In genomic region chr5:112976432-112977309, GRCh38 we compare ENCODE assay signal across 1 cellular context.
TF ChIP-seq lines count a peak whose summit lies in the region.

TSS of gene DCP2 (plus strand) at chr5:112976798. CDS start at chr5:112976934, 136 bp downstream.

TF ChIP-seq in K562, 482 proteins besides CTCF, POLR2A, EP300 and RAD21 (continued from another document and continues in another):
- TF ChIP-seq, protein P1, sequence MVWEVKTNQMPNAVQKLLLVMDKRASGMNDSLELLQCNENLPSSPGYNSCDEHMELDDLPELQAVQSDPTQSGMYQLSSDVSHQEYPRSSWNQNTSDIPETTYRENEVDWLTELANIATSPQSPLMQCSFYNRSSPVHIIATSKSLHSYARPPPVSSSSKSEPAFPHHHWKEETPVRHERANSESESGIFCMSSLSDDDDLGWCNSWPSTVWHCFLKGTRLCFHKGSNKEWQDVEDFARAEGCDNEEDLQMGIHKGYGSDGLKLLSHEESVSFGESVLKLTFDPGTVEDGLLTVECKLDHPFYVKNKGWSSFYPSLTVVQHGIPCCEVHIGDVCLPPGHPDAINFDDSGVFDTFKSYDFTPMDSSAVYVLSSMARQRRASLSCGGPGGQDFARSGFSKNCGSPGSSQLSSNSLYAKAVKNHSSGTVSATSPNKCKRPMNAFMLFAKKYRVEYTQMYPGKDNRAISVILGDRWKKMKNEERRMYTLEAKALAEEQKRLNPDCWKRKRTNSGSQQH (CRISPR knock-in tag; IDR thresholded peaks at IDR 0.05), result no peak
- TF ChIP-seq ZBTB9 (CRISPR knock-in tag; IDR thresholded peaks at IDR 0.05), result no peak
- no peak for TF ChIP-seq SRSF1 (IDR thresholded peaks at IDR 0.05; ENCODE audit: low read depth, low read length)
- 0 out of 2 replicates have a peak, but pooled peaks have one; percentile 47 for TF ChIP-seq AFF4 (CRISPR knock-in tag; IDR thresholded peaks at IDR 0.05)
- no peak for TF ChIP-seq FOXJ3 (CRISPR knock-in tag; IDR thresholded peaks at IDR 0.05)
- TF ChIP-seq STAG1 (CRISPR knock-in tag; IDR thresholded peaks at IDR 0.05; ENCODE audit: borderline replicate concordance), result no peak
- TF ChIP-seq, protein P2, sequence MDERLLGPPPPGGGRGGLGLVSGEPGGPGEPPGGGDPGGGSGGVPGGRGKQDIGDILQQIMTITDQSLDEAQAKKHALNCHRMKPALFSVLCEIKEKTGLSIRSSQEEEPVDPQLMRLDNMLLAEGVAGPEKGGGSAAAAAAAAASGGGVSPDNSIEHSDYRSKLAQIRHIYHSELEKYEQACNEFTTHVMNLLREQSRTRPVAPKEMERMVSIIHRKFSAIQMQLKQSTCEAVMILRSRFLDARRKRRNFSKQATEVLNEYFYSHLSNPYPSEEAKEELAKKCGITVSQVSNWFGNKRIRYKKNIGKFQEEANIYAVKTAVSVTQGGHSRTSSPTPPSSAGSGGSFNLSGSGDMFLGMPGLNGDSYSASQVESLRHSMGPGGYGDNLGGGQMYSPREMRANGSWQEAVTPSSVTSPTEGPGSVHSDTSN (CRISPR knock-in tag; IDR thresholded peaks at IDR 0.05; ENCODE audit: low read depth), result no peak
- TF ChIP-seq, protein P2 (tag; conservative IDR thresholded peaks at IDR 0.05; ENCODE audit: low read depth), result no peak
- TF ChIP-seq, protein P3, sequence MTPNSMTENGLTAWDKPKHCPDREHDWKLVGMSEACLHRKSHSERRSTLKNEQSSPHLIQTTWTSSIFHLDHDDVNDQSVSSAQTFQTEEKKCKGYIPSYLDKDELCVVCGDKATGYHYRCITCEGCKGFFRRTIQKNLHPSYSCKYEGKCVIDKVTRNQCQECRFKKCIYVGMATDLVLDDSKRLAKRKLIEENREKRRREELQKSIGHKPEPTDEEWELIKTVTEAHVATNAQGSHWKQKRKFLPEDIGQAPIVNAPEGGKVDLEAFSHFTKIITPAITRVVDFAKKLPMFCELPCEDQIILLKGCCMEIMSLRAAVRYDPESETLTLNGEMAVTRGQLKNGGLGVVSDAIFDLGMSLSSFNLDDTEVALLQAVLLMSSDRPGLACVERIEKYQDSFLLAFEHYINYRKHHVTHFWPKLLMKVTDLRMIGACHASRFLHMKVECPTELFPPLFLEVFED (CRISPR knock-in tag; conservative IDR thresholded peaks at IDR 0.05), result no peak
- TF ChIP-seq, protein P4, sequence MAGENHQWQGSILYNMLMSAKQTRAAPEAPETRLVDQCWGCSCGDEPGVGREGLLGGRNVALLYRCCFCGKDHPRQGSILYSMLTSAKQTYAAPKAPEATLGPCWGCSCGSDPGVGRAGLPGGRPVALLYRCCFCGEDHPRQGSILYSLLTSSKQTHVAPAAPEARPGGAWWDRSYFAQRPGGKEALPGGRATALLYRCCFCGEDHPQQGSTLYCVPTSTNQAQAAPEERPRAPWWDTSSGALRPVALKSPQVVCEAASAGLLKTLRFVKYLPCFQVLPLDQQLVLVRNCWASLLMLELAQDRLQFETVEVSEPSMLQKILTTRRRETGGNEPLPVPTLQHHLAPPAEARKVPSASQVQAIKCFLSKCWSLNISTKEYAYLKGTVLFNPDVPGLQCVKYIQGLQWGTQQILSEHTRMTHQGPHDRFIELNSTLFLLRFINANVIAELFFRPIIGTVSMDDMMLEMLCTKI (IDR thresholded peaks at IDR 0.05; ENCODE audit: partially characterized antibody), result no peak
- no peak for TF ChIP-seq ZFP36 (IDR thresholded peaks at IDR 0.05; ENCODE audit: low read depth, low read length, partially characterized antibody)
- 0 out of 2 replicates have a peak, but pooled peaks have one; percentile 43 for TF ChIP-seq POLR2AphosphoS2 (IDR thresholded peaks at IDR 0.05; ENCODE audit: low read length)
- TF ChIP-seq, protein P5, sequence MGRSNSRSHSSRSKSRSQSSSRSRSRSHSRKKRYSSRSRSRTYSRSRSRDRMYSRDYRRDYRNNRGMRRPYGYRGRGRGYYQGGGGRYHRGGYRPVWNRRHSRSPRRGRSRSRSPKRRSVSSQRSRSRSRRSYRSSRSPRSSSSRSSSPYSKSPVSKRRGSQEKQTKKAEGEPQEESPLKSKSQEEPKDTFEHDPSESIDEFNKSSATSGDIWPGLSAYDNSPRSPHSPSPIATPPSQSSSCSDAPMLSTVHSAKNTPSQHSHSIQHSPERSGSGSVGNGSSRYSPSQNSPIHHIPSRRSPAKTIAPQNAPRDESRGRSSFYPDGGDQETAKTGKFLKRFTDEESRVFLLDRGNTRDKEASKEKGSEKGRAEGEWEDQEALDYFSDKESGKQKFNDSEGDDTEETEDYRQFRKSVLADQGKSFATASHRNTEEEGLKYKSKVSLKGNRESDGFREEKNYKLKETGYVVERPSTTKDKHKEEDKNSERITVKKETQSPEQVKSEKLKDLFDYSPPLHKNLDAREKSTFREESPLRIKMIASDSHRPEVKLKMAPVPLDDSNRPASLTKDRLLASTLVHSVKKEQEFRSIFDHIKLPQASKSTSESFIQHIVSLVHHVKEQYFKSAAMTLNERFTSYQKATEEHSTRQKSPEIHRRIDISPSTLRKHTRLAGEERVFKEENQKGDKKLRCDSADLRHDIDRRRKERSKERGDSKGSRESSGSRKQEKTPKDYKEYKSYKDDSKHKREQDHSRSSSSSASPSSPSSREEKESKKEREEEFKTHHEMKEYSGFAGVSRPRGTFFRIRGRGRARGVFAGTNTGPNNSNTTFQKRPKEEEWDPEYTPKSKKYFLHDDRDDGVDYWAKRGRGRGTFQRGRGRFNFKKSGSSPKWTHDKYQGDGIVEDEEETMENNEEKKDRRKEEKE (IDR thresholded peaks at IDR 0.05; ENCODE audit: borderline replicate concordance in 1 of 2, control insufficient read depth in 1 of 2, low read depth in 2 of 2, low read length in 1 of 2), result no peak
- no peak for TF ChIP-seq NFATC3 (IDR thresholded peaks at IDR 0.05)
- peak; percentile 41; the same call in 1 of the 2 replicates for TF ChIP-seq NCOA1 (IDR thresholded peaks at IDR 0.05; ENCODE audit: low read depth)
- TF ChIP-seq, protein P6, sequence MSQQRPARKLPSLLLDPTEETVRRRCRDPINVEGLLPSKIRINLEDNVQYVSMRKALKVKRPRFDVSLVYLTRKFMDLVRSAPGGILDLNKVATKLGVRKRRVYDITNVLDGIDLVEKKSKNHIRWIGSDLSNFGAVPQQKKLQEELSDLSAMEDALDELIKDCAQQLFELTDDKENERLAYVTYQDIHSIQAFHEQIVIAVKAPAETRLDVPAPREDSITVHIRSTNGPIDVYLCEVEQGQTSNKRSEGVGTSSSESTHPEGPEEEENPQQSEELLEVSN (IDR thresholded peaks at IDR 0.05; ENCODE audit: borderline replicate concordance in 1 of 2, extremely low read depth in 1 of 2, insufficient read depth in 1 of 2, insufficient read length in 1 of 2, low read depth in 1 of 2, low read length in 1 of 2, poor library complexity in 1 of 2, severe bottlenecking in 1 of 2), result peak; percentile 95 to 99
- TF ChIP-seq BCOR (IDR thresholded peaks at IDR 0.05), result peak; percentile 71; the same call in 1 of the 2 replicates
- no peak for TF ChIP-seq GTF2F1 (IDR thresholded peaks at IDR 0.05; ENCODE audit: low read depth, low read length)
- TF ChIP-seq ZFPM2 (CRISPR knock-in tag; IDR thresholded peaks at IDR 0.05), result no peak
- TF ChIP-seq MCM7 (IDR thresholded peaks at IDR 0.05), result no peak
- TF ChIP-seq TGIF2 (CRISPR knock-in tag; IDR thresholded peaks at IDR 0.05), result no peak
- peak; percentile 91 for TF ChIP-seq CHCHD3 (CRISPR knock-in tag; IDR thresholded peaks at IDR 0.05)
- no peak for TF ChIP-seq ZNF699 (CRISPR knock-in tag; IDR thresholded peaks at IDR 0.05; ENCODE audit: insufficient replicate concordance)
- TF ChIP-seq, protein P7, sequence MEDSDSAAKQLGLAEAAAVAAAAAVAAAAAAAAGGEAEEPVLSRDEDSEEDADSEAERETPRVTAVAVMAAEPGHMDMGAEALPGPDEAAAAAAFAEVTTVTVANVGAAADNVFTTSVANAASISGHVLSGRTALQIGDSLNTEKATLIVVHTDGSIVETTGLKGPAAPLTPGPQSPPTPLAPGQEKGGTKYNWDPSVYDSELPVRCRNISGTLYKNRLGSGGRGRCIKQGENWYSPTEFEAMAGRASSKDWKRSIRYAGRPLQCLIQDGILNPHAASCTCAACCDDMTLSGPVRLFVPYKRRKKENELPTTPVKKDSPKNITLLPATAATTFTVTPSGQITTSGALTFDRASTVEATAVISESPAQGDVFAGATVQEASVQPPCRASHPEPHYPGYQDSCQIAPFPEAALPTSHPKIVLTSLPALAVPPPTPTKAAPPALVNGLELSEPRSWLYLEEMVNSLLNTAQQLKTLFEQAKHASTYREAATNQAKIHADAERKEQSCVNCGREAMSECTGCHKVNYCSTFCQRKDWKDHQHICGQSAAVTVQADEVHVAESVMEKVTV (CRISPR knock-in tag; IDR thresholded peaks at IDR 0.05), result no peak
- no peak for TF ChIP-seq ZKSCAN1 (IDR thresholded peaks at IDR 0.05; ENCODE audit: low read depth, low read length)
- no peak for TF ChIP-seq ZNF778 (CRISPR knock-in tag; IDR thresholded peaks at IDR 0.05)
- TF ChIP-seq, protein P8, sequence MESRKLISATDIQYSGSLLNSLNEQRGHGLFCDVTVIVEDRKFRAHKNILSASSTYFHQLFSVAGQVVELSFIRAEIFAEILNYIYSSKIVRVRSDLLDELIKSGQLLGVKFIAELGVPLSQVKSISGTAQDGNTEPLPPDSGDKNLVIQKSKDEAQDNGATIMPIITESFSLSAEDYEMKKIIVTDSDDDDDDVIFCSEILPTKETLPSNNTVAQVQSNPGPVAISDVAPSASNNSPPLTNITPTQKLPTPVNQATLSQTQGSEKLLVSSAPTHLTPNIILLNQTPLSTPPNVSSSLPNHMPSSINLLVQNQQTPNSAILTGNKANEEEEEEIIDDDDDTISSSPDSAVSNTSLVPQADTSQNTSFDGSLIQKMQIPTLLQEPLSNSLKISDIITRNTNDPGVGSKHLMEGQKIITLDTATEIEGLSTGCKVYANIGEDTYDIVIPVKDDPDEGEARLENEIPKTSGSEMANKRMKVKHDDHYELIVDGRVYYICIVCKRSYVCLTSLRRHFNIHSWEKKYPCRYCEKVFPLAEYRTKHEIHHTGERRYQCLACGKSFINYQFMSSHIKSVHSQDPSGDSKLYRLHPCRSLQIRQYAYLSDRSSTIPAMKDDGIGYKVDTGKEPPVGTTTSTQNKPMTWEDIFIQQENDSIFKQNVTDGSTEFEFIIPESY (CRISPR knock-in tag; IDR thresholded peaks at IDR 0.05), result 0 out of 2 replicates have a peak, but pooled peaks have one; percentile 11
- TF ChIP-seq GABPA (tag; conservative IDR thresholded peaks at IDR 0.05; ENCODE audit: low read depth), result peak; percentile 74
- TF ChIP-seq ETV1 (tag; conservative IDR thresholded peaks at IDR 0.05; ENCODE audit: low read depth), result peak; percentile 54; the same call in 1 of the 2 replicates
- no peak for TF ChIP-seq NCOA6 (IDR thresholded peaks at IDR 0.05)
- TF ChIP-seq NR2C1 (IDR thresholded peaks at IDR 0.05), result no peak
- no peak; the same call in 1 of the 2 replicates for TF ChIP-seq NR2C1 (tag; IDR thresholded peaks at IDR 0.05)
- peak; percentile 99 for TF ChIP-seq ZBTB7A (IDR thresholded peaks at IDR 0.05; ENCODE audit: borderline replicate concordance, control insufficient read depth, low read depth, low read length)
- TF ChIP-seq, protein P9, sequence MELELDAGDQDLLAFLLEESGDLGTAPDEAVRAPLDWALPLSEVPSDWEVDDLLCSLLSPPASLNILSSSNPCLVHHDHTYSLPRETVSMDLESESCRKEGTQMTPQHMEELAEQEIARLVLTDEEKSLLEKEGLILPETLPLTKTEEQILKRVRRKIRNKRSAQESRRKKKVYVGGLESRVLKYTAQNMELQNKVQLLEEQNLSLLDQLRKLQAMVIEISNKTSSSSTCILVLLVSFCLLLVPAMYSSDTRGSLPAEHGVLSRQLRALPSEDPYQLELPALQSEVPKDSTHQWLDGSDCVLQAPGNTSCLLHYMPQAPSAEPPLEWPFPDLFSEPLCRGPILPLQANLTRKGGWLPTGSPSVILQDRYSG (tag; conservative IDR thresholded peaks at IDR 0.05; ENCODE audit: low read depth), result no peak; the same call in 1 of the 2 replicates
- peak; percentile 30; the same call in 1 of the 2 replicates for TF ChIP-seq SIN3B (IDR thresholded peaks at IDR 0.05; ENCODE audit: low read depth)
- TF ChIP-seq YBX1 (IDR thresholded peaks at IDR 0.05), result no peak
- TF ChIP-seq SMARCA5 (IDR thresholded peaks at IDR 0.05), result no peak
- TF ChIP-seq GABPB1 (CRISPR knock-in tag; IDR thresholded peaks at IDR 0.05), result peak; percentile 84
